23 cellular contexts compared by ENCODE assay signal in genomic region chr10:120601999-120602398, GRCh38.
"Had no signal": no experiment of that assay in that cellular context is flagged by ENCODE, and none has a peak within 500 bp of the region (broad histone marks: within the 10 kb centered on the region; RNA-seq: fewer than 3 reads in every experiment).

No MANE protein-coding gene starts in this region.

- H3K36me3 ChIP-seq: colonic mucosa, esophagus squamous epithelium, gastrocnemius medialis, heart right ventricle, left lung, lower lobe of right lung had no signal

- H3K9me3 Mint-ChIP-seq: effector memory CD8-positive, alpha-beta T cell had no signal

- DNase-seq: colonic mucosa; cortex of kidney; effector CD8-positive, alpha-beta T cell; effector memory CD8-positive, alpha-beta T cell; endodermal cell; erythroblast; esophagus squamous epithelium; foreskin fibroblast; foreskin melanocyte; gastrocnemius medialis; glutamatergic neuron; head of caudate nucleus; heart right ventricle; hippocampal formation; left cardiac atrium; left lung; left ventricle myocardium superior; lower lobe of right lung; mesenchymal stem cell had no signal

- H3K4me3 ChIP-seq: colonic mucosa, esophagus squamous epithelium, gastrocnemius medialis, heart right ventricle, left lung, lower lobe of right lung had no signal

- H3K27ac Mint-ChIP-seq: dendritic cell treated with granulocyte-macrophage colony-stimulating factor and Interleukin-4, amounts not matched to agents 40 ng/mL and 50 ng/mL, for 4 days; effector memory CD8-positive, alpha-beta T cell; mesothelial cell of epicardium had no signal

- H3K4me1 ChIP-seq: colonic mucosa, esophagus squamous epithelium, gastrocnemius medialis, heart right ventricle, left lung, lower lobe of right lung had no signal

- ATAC-seq: effector memory CD8-positive, alpha-beta T cell; esophagus mucosa; gastrocnemius medialis; heart right ventricle; left cardiac atrium; left lung; left ventricle myocardium superior had no signal

- H3K27ac ChIP-seq: colonic mucosa, epithelial cell of prostate, esophagus squamous epithelium, gastrocnemius medialis, heart right ventricle, left lung, lower lobe of right lung had no signal

- H3K36me3 Mint-ChIP-seq: mesothelial cell of epicardium had no signal

- H3K9me3 ChIP-seq: colonic mucosa, esophagus squamous epithelium, gastrocnemius medialis, lower lobe of right lung had no signal

- H3K27me3 ChIP-seq: colonic mucosa, gastrocnemius medialis, left lung had no signal

- H3K4me3 Mint-ChIP-seq: dendritic cell treated with granulocyte-macrophage colony-stimulating factor and Interleukin-4, amounts not matched to agents 40 ng/mL and 50 ng/mL, for 4 days; effector memory CD8-positive, alpha-beta T cell; endodermal cell; mesothelial cell of epicardium had no signal

- H3K4me1 Mint-ChIP-seq: mesothelial cell of epicardium had no signal
